In the genomic region with DNA sequence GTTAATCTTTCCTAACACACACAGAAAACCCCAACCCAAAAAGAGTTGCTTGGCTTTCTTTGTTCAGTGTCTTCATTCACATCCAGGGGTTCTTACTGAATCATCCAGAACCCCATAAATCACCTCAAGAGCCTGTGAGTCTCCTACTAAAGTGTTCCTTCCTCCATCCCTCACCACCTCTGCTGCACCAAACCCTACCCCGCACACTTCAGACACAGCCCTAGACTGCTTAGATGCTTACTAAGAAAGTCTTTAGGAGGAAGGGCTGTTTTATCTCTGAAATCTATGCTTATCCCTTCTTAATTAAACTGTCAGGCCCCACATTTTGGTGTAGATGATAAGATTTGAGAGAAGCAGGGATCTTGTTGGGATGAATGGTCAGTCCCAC, we compare ENCODE assay signal across 1 cellular context.
TF ChIP-seq lines count a peak whose summit lies in the region.

No MANE protein-coding gene starts in this region.

TF ChIP-seq in HCT116, 20 proteins besides CTCF, POLR2A, EP300 and RAD21 (continued from another document):
- TF ChIP-seq, protein P1, sequence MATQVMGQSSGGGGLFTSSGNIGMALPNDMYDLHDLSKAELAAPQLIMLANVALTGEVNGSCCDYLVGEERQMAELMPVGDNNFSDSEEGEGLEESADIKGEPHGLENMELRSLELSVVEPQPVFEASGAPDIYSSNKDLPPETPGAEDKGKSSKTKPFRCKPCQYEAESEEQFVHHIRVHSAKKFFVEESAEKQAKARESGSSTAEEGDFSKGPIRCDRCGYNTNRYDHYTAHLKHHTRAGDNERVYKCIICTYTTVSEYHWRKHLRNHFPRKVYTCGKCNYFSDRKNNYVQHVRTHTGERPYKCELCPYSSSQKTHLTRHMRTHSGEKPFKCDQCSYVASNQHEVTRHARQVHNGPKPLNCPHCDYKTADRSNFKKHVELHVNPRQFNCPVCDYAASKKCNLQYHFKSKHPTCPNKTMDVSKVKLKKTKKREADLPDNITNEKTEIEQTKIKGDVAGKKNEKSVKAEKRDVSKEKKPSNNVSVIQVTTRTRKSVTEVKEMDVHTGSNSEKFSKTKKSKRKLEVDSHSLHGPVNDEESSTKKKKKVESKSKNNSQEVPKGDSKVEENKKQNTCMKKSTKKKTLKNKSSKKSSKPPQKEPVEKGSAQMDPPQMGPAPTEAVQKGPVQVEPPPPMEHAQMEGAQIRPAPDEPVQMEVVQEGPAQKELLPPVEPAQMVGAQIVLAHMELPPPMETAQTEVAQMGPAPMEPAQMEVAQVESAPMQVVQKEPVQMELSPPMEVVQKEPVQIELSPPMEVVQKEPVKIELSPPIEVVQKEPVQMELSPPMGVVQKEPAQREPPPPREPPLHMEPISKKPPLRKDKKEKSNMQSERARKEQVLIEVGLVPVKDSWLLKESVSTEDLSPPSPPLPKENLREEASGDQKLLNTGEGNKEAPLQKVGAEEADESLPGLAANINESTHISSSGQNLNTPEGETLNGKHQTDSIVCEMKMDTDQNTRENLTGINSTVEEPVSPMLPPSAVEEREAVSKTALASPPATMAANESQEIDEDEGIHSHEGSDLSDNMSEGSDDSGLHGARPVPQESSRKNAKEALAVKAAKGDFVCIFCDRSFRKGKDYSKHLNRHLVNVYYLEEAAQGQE (IDR thresholded peaks at IDR 0.05; ENCODE audit: low read depth) = no peak
- TF ChIP-seq YY1 (IDR thresholded peaks at IDR 0.05; ENCODE audit: extremely low read depth, insufficient replicate concordance, low read depth, low read length) (no peak), SP1 (IDR thresholded peaks at IDR 0.05; ENCODE audit: low read depth) (no peak), CBX3 (IDR thresholded peaks at IDR 0.05; ENCODE audit: low read depth) (no peak)
TF ChIP-seq in HCT116: peak in this region for 0.
